2 cellular contexts compared by ENCODE assay signal in genomic region chr3:144989756-144990155, GRCh38.
TF ChIP-seq lines count a peak whose summit lies in the region.

No MANE protein-coding gene starts in this region.

TF ChIP-seq in IMR-90, 13 proteins besides CTCF, POLR2A, EP300 and RAD21:
- TF ChIP-seq CEBPB (IDR thresholded peaks at IDR 0.05; ENCODE audit: low read depth, low read length) = no peak
- no peak for TF ChIP-seq BHLHE40 (IDR thresholded peaks at IDR 0.05; ENCODE audit: low read depth, low read length)
- no peak for TF ChIP-seq MAFK (IDR thresholded peaks at IDR 0.05; ENCODE audit: low read depth, low read length)
- TF ChIP-seq MXI1 (IDR thresholded peaks at IDR 0.05; ENCODE audit: borderline replicate concordance, low read depth, low read length) = no peak
- no peak for TF ChIP-seq MAZ (IDR thresholded peaks at IDR 0.05; ENCODE audit: borderline replicate concordance, low read depth, low read length)
- TF ChIP-seq, protein P1, sequence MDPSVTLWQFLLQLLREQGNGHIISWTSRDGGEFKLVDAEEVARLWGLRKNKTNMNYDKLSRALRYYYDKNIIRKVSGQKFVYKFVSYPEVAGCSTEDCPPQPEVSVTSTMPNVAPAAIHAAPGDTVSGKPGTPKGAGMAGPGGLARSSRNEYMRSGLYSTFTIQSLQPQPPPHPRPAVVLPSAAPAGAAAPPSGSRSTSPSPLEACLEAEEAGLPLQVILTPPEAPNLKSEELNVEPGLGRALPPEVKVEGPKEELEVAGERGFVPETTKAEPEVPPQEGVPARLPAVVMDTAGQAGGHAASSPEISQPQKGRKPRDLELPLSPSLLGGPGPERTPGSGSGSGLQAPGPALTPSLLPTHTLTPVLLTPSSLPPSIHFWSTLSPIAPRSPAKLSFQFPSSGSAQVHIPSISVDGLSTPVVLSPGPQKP (IDR thresholded peaks at IDR 0.05; ENCODE audit: borderline replicate concordance, low read depth, low read length) = no peak
- TF ChIP-seq CHD1 (IDR thresholded peaks at IDR 0.05; ENCODE audit: low read depth, low read length) = no peak
- no peak for TF ChIP-seq RFX5 (IDR thresholded peaks at IDR 0.05; ENCODE audit: low read depth, low read length)
- TF ChIP-seq USF2 (IDR thresholded peaks at IDR 0.05; ENCODE audit: low read depth, low read length) = no peak

TF ChIP-seq in endothelial cell of umbilical vein, 7 proteins besides CTCF, POLR2A, EP300 and RAD21:
- TF ChIP-seq GATA2 (IDR thresholded peaks at IDR 0.05; ENCODE audit: insufficient read depth, insufficient read length, low read depth, low read length) (no peak), POLR2AphosphoS5 (IDR thresholded peaks at IDR 0.05; ENCODE audit: insufficient read depth, low read depth, low read length) (no peak), FOS (IDR thresholded peaks at IDR 0.05; ENCODE audit: borderline replicate concordance, insufficient read depth, low read length) (no peak), EZH2 (IDR thresholded peaks at IDR 0.05; ENCODE audit: borderline replicate concordance, low read depth, low read length, severe bottlenecking) (no peak), JUN (IDR thresholded peaks at IDR 0.05; ENCODE audit: borderline replicate concordance, insufficient read depth, insufficient read length, low read depth) (no peak), MYC (IDR thresholded peaks at IDR 0.05; ENCODE audit: low read depth, low read length) (no peak)
- TF ChIP-seq, protein P2, sequence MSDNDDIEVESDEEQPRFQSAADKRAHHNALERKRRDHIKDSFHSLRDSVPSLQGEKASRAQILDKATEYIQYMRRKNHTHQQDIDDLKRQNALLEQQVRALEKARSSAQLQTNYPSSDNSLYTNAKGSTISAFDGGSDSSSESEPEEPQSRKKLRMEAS (IDR thresholded peaks at IDR 0.05; ENCODE audit: insufficient read depth, insufficient read length) = no peak
